In the genomic region with DNA sequence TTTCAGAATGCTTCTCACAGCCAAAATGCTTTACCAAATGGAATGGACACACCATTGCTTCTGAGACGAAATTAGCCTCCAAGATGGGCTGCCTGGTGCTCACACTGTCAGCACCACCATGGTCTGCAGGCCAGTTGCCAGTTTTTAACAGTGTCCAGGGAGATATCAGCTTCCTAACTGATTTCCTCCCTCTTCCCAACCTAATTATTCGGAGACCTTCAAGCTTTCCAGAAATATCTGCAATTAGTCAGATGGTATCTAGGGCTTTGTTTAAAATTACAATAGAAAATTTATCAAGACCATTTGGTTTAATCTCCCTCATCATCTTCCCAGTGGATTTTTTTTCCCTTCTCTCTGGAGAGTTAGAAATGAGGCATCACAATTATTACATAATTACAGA, we compare ENCODE assay signal across 26 cellular contexts.
"Had no signal": no experiment of that assay in that cellular context is flagged by ENCODE, and none has a peak within 500 bp of the region (broad histone marks: within the 10 kb centered on the region; RNA-seq: fewer than 3 reads in every experiment).

No MANE protein-coding gene starts in this region.

- H3K9me3 ChIP-seq: SJSA1 had no signal

- H3K27me3 ChIP-seq: SJSA1 had no signal

- ATAC-seq: Panc1, Right ventricle myocardium inferior had no signal

- H3K36me3 ChIP-seq: SJSA1 had no signal

- H3K4me1 ChIP-seq: SJSA1 had no signal

- DNase-seq: Karpas-422, KBM-7, MM.1S, MV-4-11, NCI-H1092, NCI-H1105, NCI-H1417 treated with DMSO at 0.1 percent for 48 hours, NCI-H1436 treated with DMSO at 0.1 percent for 48 hours, NCI-H1694 treated with DMSO at 0.1 percent for 48 hours, NCI-H187 treated with DMSO at 0.1 percent for 48 hours, NCI-H2029, NCI-H2081, NCI-H2171 treated with DMSO at 0.1 percent for 48 hours, NCI-H2227 treated with DMSO at 0.1 percent for 48 hours, NCI-H345, NCI-H446, NCI-H510A treated with DMSO at 0.1 percent for 48 hours, NCI-H524 treated with DMSO at 0.1 percent for 48 hours, NCI-H526 treated with DMSO at 0.1 percent for 48 hours, NCI-H774, PC-9, SHP77, SW 1271 had no signal

- H3K4me3 ChIP-seq: PC-9, SJSA1 had no signal
